In the genomic region with DNA sequence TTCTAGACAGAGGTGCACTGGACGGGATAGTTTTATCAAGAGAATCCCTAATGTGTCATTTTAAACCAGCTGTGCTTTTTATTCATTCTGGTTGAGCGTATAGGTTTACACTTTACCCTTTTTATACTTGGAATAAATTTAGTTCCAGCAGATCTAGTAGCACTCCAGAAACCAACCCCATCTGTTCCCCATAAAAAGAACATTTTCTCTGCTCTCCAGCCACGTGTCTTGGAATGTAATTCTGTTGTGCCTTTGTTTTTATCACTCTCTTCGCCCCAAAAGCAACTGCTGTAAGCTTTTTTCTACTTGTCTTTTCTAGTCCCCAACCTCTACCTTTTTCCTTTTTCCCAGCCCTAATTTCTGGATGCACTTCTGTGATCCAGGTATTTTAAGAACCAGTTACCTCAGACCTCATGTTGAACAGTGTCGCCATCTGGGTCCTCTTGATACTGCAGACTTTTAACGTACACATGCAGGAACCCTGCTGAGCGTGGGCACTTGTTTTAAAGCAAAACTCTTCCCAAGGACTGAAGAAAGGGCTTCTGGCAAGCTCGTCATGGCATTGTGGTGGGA, we compare ENCODE assay signal across 15 cellular contexts.
"Had no signal": no experiment of that assay in that cellular context is flagged by ENCODE, and none has a peak within 500 bp of the region (broad histone marks: within the 10 kb centered on the region; RNA-seq: fewer than 3 reads in every experiment).

No MANE protein-coding gene starts in this region.

- H3K27me3 Mint-ChIP-seq: activated naive CD8-positive, alpha-beta T cell; memory B cell had no signal

- H3K9me3 ChIP-seq: gastrocnemius medialis, left ventricle myocardium inferior, pancreas, thyroid gland had no signal

- H3K27ac Mint-ChIP-seq: activated naive CD8-positive, alpha-beta T cell; memory B cell had no signal

- H3K9me3 Mint-ChIP-seq: memory B cell had no signal

- DNase-seq: activated CD4-positive, CD25-positive, alpha-beta regulatory T cell; activated effector memory CD4-positive, alpha-beta T cell treated with anti-CD3 and anti-CD28 coated beads, Interleukin-2, amount 50 U/mL, for 16 hours; activated T-cell treated with anti-CD3 and anti-CD28 coated beads, Interleukin-2, amount 50 U/mL, for 1 hour; brain microvascular endothelial cell; gastrocnemius medialis; kidney; left ventricle myocardium inferior; pancreas; retina; stimulated activated CD4-positive, alpha-beta T cell treated with anti-CD3 and anti-CD28 coated beads, Interleukin-4, amount 100 ng/mL, for 4 hours; T-helper 2 cell had no signal

- H3K27me3 ChIP-seq: brain microvascular endothelial cell, gastrocnemius medialis, pancreas, thyroid gland had no signal

- H3K4me1 ChIP-seq: left ventricle myocardium inferior had no signal

- H3K4me3 Mint-ChIP-seq: activated naive CD8-positive, alpha-beta T cell; memory B cell had no signal

- H3K4me3 ChIP-seq: gastrocnemius medialis, left ventricle myocardium inferior, pancreas, skin epidermis, thyroid gland had no signal

- H3K36me3 ChIP-seq: brain microvascular endothelial cell, gastrocnemius medialis, left ventricle myocardium inferior, pancreas, thyroid gland had no signal

- H3K27ac ChIP-seq: brain microvascular endothelial cell, left ventricle myocardium inferior, pancreas, skin epidermis, thyroid gland had no signal

- H3K36me3 Mint-ChIP-seq: activated naive CD8-positive, alpha-beta T cell; memory B cell had no signal
